ENCODE assay signal across 8 cellular contexts in genomic region chr5:59893436-59894227, GRCh38. TPM values are rescaled to one million over a fixed set of nuclear protein-coding genes. Genes with fewer than 3 reads are reported as not detected.
DNase-seq lines count a peak whose midpoint lies in the region; ATAC-seq and TF ChIP-seq lines count a peak whose summit lies in the region.

Gene PDE4D (minus strand): TSS chr5:59893726.

- peak within 1 kb of the TSS in 1 of 2 donors; percentile 19 for H3K27ac ChIP-seq in coronary artery

- CTCF ChIA-PET in activated naive CD4-positive, alpha-beta T cell treated with anti-CD3 and anti-CD28 coated beads for 36 hours (lab: Charles Lee) = interaction anchor here (0.6 kb wide), 1 partner anchor 464 kb away, joined by 5 read pairs; no protein-coding TSS in a partner anchor

- DNase-seq in activated naive CD4-positive, alpha-beta T cell treated with anti-CD3 and anti-CD28 coated beads for 36 hours = peak; percentile 21
- DNase-seq in activated naive CD4-positive, alpha-beta T cell treated with anti-CD3 and anti-CD28 coated beads, Interleukin-2, amount 50 U/mL, for 16 hours = no peak
- DNase-seq in NCI-H748 treated with DMSO at 0.1 percent for 48 hours (lab: John Stamatoyannopoulos, UW) (peak; percentile 17), coronary artery (ENCODE audit: low spot score) (peak; percentile 72), kidney tubule cell (ENCODE audit: low spot score) (peak; percentile 69)
- DNase-seq in stimulated activated naive CD8-positive, alpha-beta T cell treated with anti-CD3 and anti-CD28 coated beads, Interleukin-15, Interleukin-2, amounts not matched to agents 100 U/mL and 50 U/mL, for 24 hours = peak; percentile 5

- peak; percentile 19 for ATAC-seq in stimulated activated naive CD8-positive, alpha-beta T cell treated with anti-CD3 and anti-CD28 coated beads, Interleukin-15, Interleukin-2, amounts not matched to agents 100 U/mL and 50 U/mL, for 24 hours
- ATAC-seq in GM19395 (IDR thresholded peaks at IDR 0.05; ENCODE audit: unreplicated experiment) (no peak), HG03571 (IDR thresholded peaks at IDR 0.05; ENCODE audit: unreplicated experiment) (no peak)

- H3K36me3 Mint-ChIP-seq in activated naive CD4-positive, alpha-beta T cell treated with anti-CD3 and anti-CD28 coated beads for 36 hours (ENCODE audit: low read depth) = no peaks in the 10 kb centered on the region

- intact Hi-C loops in activated naive CD4-positive, alpha-beta T cell treated with anti-CD3 and anti-CD28 coated beads for 36 hours (cut with micrococcal nuclease) = no loop called here

- peak within 1 kb of the TSS; percentile 64 for H3K4me3 ChIP-seq in coronary artery

- no peak within 1 kb of the TSS for H3K4me3 Mint-ChIP-seq in activated naive CD4-positive, alpha-beta T cell treated with anti-CD3 and anti-CD28 coated beads for 36 hours

- H3K27me3 Mint-ChIP-seq in activated naive CD4-positive, alpha-beta T cell treated with anti-CD3 and anti-CD28 coated beads for 36 hours (ENCODE audit: low read depth) = peaks cover 29% of the 10 kb centered on the region

- H3K4me1 Mint-ChIP-seq in activated naive CD4-positive, alpha-beta T cell treated with anti-CD3 and anti-CD28 coated beads for 36 hours (ENCODE audit: low read depth) = peaks cover 6% of the 10 kb centered on the region

- no peaks in the 10 kb centered on the region for H3K9me3 Mint-ChIP-seq in activated naive CD4-positive, alpha-beta T cell treated with anti-CD3 and anti-CD28 coated beads for 36 hours

- TF ChIP-seq CTCF in coronary artery (IDR thresholded peaks at IDR 0.05) = no peak

- no peak within 1 kb of the TSS for H3K27ac Mint-ChIP-seq in activated naive CD4-positive, alpha-beta T cell treated with anti-CD3 and anti-CD28 coated beads for 36 hours

RNA-seq across cellular contexts. Expression of gene PDE4D, which starts in this region (rescaled TPM):
- 10 to 100 TPM; 40.5 to 41.2 TPM for total RNA-seq in activated naive CD4-positive, alpha-beta T cell treated with anti-CD3 and anti-CD28 coated beads for 36 hours
